In genomic region chr3:66496731-66497130, GRCh38 we compare ENCODE assay signal across 11 cellular contexts. TPM values are rescaled to one million over a fixed set of nuclear protein-coding genes. Genes with fewer than 3 reads are reported as not detected.
DNase-seq lines count a peak whose midpoint lies in the region; ATAC-seq and TF ChIP-seq lines count a peak whose summit lies in the region.
"Had no signal": no experiment of that assay in that cellular context is flagged by ENCODE, and none has a peak within 500 bp of the region (broad histone marks: within the 10 kb centered on the region; RNA-seq: fewer than 3 reads in every experiment).

No MANE protein-coding gene starts in this region.

- peaks cover 71% of the 10 kb centered on the region for H3K4me1 ChIP-seq in BLaER1
- H3K4me1 ChIP-seq in naive thymus-derived CD4-positive, alpha-beta T cell (ENCODE audit: control insufficient read depth in 2 of 2, insufficient read depth in 2 of 2, low read length in 2 of 2): peaks cover 68 to 70% of the 10 kb centered on the region in 2 donors

- no peaks in the 10 kb centered on the region; the same call in 1 of the 2 replicates for H3K36me3 ChIP-seq in BLaER1
- no peaks in the 10 kb centered on the region for H3K36me3 ChIP-seq in naive thymus-derived CD4-positive, alpha-beta T cell (ENCODE audit: control insufficient read depth in 2 of 3, insufficient read depth in 3 of 3, low read length in 3 of 3)

- peak overlapping the region; percentile 84 for H3K4me2 ChIP-seq in BLaER1

- H3K36me3 Mint-ChIP-seq in activated naive CD8-positive, alpha-beta T cell treated with anti-CD3 and anti-CD28 coated beads, Interleukin-2, amount 50 U/mL, for 24 hours (ENCODE audit: low read depth): peaks cover 1% of the 10 kb centered on the region
- H3K36me3 Mint-ChIP-seq in naive thymus-derived CD4-positive, alpha-beta T cell: peaks cover 0 to 16% (median 0%) of the 10 kb centered on the region in 5 donors

- intact Hi-C loops in naive thymus-derived CD4-positive, alpha-beta T cell (cut with micrococcal nuclease): loop anchor here (1.0 to 10.0 kb wide), 2 partner anchors 15 to 1158 kb away; partner anchors contain the start of gene SUCLG2 (in 2 of the 2)
- intact Hi-C loops in lower leg skin (cut with DNase I; ENCODE audit: low total_unique reads): no loop called here

- no peaks in the 10 kb centered on the region for H3K9me3 Mint-ChIP-seq in activated naive CD8-positive, alpha-beta T cell treated with anti-CD3 and anti-CD28 coated beads, Interleukin-2, amount 50 U/mL, for 24 hours
- H3K9me3 Mint-ChIP-seq in naive thymus-derived CD4-positive, alpha-beta T cell: peaks cover 0 to 1% (median 0%) of the 10 kb centered on the region in 11 donors

- H3K4me1 Mint-ChIP-seq in activated naive CD8-positive, alpha-beta T cell treated with anti-CD3 and anti-CD28 coated beads, Interleukin-2, amount 50 U/mL, for 24 hours: peaks cover 81% of the 10 kb centered on the region
- H3K4me1 Mint-ChIP-seq in naive thymus-derived CD4-positive, alpha-beta T cell: peaks cover 67 to 91% (median 90%) of the 10 kb centered on the region in 7 donors

- TF ChIP-seq POLR2A in lower leg skin (IDR thresholded peaks at IDR 0.05): no peak

- DNase-seq in COLO668 (lab: John Stamatoyannopoulos, UW; ENCODE audit: unreplicated experiment): peak; percentile 9
- DNase-seq in activated naive CD8-positive, alpha-beta T cell treated with anti-CD3 and anti-CD28 coated beads, Interleukin-2, amount 50 U/mL, for 24 hours: no peak
- DNase-seq in naive thymus-derived CD4-positive, alpha-beta T cell: peak in 3 of 9 donors; percentile 27 to 37 (median 28)
- no peak for DNase-seq in UCSD-AML1 (lab: John Stamatoyannopoulos, UW; ENCODE audit: unreplicated experiment)
- DNase-seq in lower leg skin (ENCODE audit: low spot score in 2 of 2): no peak
- DNase-seq: SHP77 had no signal

- H3K27ac ChIP-seq in BLaER1: peak overlapping the region; percentile 93
- H3K27ac ChIP-seq in naive thymus-derived CD4-positive, alpha-beta T cell (ENCODE audit: low read depth, low read length): no peak overlapping the region

- TF ChIP-seq CTCF in lower leg skin (IDR thresholded peaks at IDR 0.05): no peak

- peaks cover 32% of the 10 kb centered on the region for H3K27me3 Mint-ChIP-seq in activated naive CD8-positive, alpha-beta T cell treated with anti-CD3 and anti-CD28 coated beads, Interleukin-2, amount 50 U/mL, for 24 hours
- peaks cover 0 to 21% (median 5%) of the 10 kb centered on the region in 5 donors for H3K27me3 Mint-ChIP-seq in naive thymus-derived CD4-positive, alpha-beta T cell

- peak overlapping the region; percentile 95 for H3K9ac ChIP-seq in BLaER1

- no peak overlapping the region for H3K27ac Mint-ChIP-seq in activated naive CD8-positive, alpha-beta T cell treated with anti-CD3 and anti-CD28 coated beads, Interleukin-2, amount 50 U/mL, for 24 hours
- peak overlapping the region in 7 of 9 donors; percentile 3 to 87 (median 71) for H3K27ac Mint-ChIP-seq in naive thymus-derived CD4-positive, alpha-beta T cell

- ATAC-seq in activated naive CD8-positive, alpha-beta T cell treated with anti-CD3 and anti-CD28 coated beads, Interleukin-2, amount 50 U/mL, for 24 hours: no peak
- no peak for ATAC-seq in naive thymus-derived CD4-positive, alpha-beta T cell
- no peak for ATAC-seq in HG03469 (IDR thresholded peaks at IDR 0.05; ENCODE audit: unreplicated experiment)
- no peak for ATAC-seq in HG02763 (IDR thresholded peaks at IDR 0.05; ENCODE audit: unreplicated experiment)
- ATAC-seq: left lobe of liver, sciatic nerve had no signal

- H3K4me3 ChIP-seq in BLaER1 (peak overlapping the region; percentile 98), lower leg skin (ENCODE audit: low read depth, poor library complexity, severe bottlenecking) (no peak overlapping the region)
- no peak overlapping the region for H3K4me3 ChIP-seq in naive thymus-derived CD4-positive, alpha-beta T cell (ENCODE audit: low read length)

- CTCF ChIA-PET in naive thymus-derived CD4-positive, alpha-beta T cell (lab: Charles Lee): interaction anchor here (0.7 kb wide), 2 partner anchors 10 to 1122 kb away, joined by 3 to 4 read pairs; no protein-coding TSS in a partner anchor

- peak overlapping the region; percentile 16 for H3K4me3 Mint-ChIP-seq in activated naive CD8-positive, alpha-beta T cell treated with anti-CD3 and anti-CD28 coated beads, Interleukin-2, amount 50 U/mL, for 24 hours
- H3K4me3 Mint-ChIP-seq in naive thymus-derived CD4-positive, alpha-beta T cell: peak overlapping the region in 9 of 10 donors; percentile 24 to 98 (median 72)

- H3K27me3 ChIP-seq in BLaER1: no peaks in the 10 kb centered on the region
- no peaks in the 10 kb centered on the region for H3K27me3 ChIP-seq in naive thymus-derived CD4-positive, alpha-beta T cell (ENCODE audit: control insufficient read depth in 2 of 2, insufficient read depth in 2 of 2, low read length in 2 of 2)

- H4K20me1 ChIP-seq in BLaER1: peaks cover 55% of the 10 kb centered on the region

- H3K9me3 ChIP-seq in BLaER1: no peaks in the 10 kb centered on the region
- H3K9me3 ChIP-seq in naive thymus-derived CD4-positive, alpha-beta T cell (ENCODE audit: control insufficient read depth in 2 of 3, low read length in 3 of 3): no peaks in the 10 kb centered on the region

- POLR2A ChIA-PET in naive thymus-derived CD4-positive, alpha-beta T cell (lab: Charles Lee): interaction anchor here (0.6 to 1.3 kb wide), 2 partner anchors 14 to 89 kb away, joined by 3 to 5 read pairs; no protein-coding TSS in a partner anchor

RNA-seq across cellular contexts. Expression of gene LRIG1, which starts 4.1 kb away (rescaled TPM):
- total RNA-seq in naive thymus-derived CD4-positive, alpha-beta T cell: 10 to 100 TPM; 28.5 to 46.3 (median 34.4) TPM
- 10 to 100 TPM; 14.5 to 35.2 TPM for polyA plus RNA-seq in naive thymus-derived CD4-positive, alpha-beta T cell
- 10 to 100 TPM; 53.3 to 91.5 (median 69.8) TPM for total RNA-seq in lower leg skin
